ENCODE assay signal across 8 cellular contexts in the genomic region with DNA sequence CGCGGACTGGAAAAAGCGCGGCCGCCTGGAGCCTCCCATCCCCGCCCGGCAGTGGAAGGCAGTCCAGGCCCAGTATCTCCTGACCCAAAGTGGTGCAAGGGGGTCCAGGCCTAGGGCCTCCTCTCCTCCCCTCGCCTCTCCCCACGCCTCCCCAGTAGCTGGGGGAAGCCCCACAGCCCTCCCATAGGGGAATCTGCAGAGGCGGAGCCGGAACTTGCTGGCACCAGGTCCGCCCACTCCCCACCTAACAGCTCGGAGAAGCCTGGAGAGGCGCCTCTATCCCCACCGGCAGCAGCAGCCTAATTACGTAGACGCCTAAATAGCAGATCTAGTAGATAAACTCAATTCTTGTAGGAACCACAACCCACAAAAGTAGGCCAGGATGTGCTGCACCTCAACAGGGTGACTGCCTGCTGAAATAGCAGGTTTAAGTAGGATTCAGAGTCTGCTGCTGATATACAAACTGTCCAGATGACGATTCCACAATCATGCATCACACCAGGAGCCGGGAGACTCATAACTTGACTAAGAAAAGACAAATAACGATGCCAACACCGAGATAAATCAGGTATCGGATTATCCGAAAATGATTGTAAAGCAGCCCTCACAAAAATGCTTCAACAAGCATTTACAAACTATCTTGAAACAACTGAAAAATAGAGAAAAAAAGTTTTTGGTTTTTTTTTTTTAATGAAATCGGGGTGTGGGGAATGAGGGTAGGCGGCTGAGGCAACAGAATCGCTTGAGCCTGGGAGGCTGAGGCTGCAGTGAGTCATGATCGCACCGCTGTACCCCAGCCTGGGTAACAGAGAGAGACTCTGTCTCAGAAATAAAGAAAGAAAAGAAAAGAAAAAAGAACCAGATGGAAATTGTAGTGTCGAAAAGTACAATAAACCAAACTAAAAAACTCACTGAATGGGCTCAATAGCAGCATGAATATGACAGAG. TPM values are rescaled to one million over a fixed set of nuclear protein-coding genes. Genes with fewer than 3 reads are reported as not detected.
A peak's percentile ranks its signal among the peaks of the same experiment; 100 is the strongest.
DNase-seq lines count a peak whose midpoint lies in the region; ATAC-seq lines count a peak whose summit lies in the region.

No MANE protein-coding gene starts in this region.

- peak overlapping the region; percentile 52 for H3K4me3 ChIP-seq in Jurkat, Clone E6-1 (ENCODE audit: low read length)

- peak; percentile 98 for DNase-seq in Jurkat, Clone E6-1 (ENCODE audit: low read depth, low spot score)
- DNase-seq in activated T-cell treated with anti-CD3 and anti-CD28 coated beads for 24 hours (ENCODE audit: low read depth): peak; percentile 75
- DNase-seq in left kidney (ENCODE audit: low read depth, low spot score): peak; percentile 19
- DNase-seq in stimulated activated naive CD4-positive, alpha-beta T cell (lab: John Stamatoyannopoulos, UW): peak; percentile 79 to 92 (median 88)
- no peak for DNase-seq in HK-2 (ENCODE audit: unreplicated experiment)
- DNase-seq in cerebellum (ENCODE audit: low spot score): no peak
- DNase-seq in NOMO-1 treated with DMSO at 0.1 percent for 48 hours (lab: John Stamatoyannopoulos, UW; ENCODE audit: unreplicated experiment): no peak

- no peak for ATAC-seq in GM21360 (IDR thresholded peaks at IDR 0.05; ENCODE audit: unreplicated experiment)

RNA-seq across cellular contexts. Expression of a gene that starts 11.4 kb away (rescaled TPM):
- 31.7 TPM for polyA plus RNA-seq in Jurkat, Clone E6-1 (2012; ENCODE audit: insufficient read depth, insufficient read length)
- total RNA-seq in cerebellum: 36.5 TPM

RNA-seq across cellular contexts. Expression of a gene that starts 14.6 kb away (rescaled TPM):
- polyA plus RNA-seq in Jurkat, Clone E6-1 (2012; ENCODE audit: insufficient read depth, insufficient read length): 38.2 TPM
- 23.1 TPM for total RNA-seq in cerebellum

Comparison
In these comparisons a context has a peak if more than half of its experiments do, and no peak if none do; other contexts are left out.
1. DNase-seq: peak in Jurkat, Clone E6-1 (single experiment), activated T-cell treated with anti-CD3 and anti-CD28 coated beads for 24 hours (single experiment), left kidney (single experiment) and stimulated activated naive CD4-positive, alpha-beta T cell (6 of 6); none in HK-2 (single experiment), cerebellum (single experiment) and NOMO-1 treated with DMSO at 0.1 percent for 48 hours (single experiment).